ENCODE assay signal across 1 cellular context in the genomic region with DNA sequence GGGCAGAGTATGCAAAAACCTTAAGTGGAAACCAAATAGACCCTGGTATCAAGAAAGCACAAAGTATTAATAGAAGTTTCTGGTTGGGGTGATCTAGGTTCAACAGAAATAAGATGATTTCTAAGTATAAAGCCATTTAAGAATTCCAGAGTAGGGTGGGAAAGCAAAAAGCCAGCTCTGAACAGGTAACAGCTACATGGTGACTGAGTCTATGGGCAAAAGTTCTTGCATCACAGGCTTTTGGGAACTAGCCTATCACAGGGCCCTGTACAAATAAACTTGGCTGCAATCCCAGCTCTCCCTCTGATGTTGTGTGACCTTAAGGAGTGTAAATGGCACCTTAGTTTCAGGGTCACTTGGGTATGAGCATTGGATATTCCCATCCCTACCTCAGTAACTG.
TF ChIP-seq lines count a peak whose summit lies in the region.

No MANE protein-coding gene starts in this region.

TF ChIP-seq in K562, 482 proteins besides CTCF, POLR2A, EP300 and RAD21:
- TF ChIP-seq ZNF23 (CRISPR knock-in tag; IDR thresholded peaks at IDR 0.05) (no peak), FOSL1 (tag; conservative IDR thresholded peaks at IDR 0.05) (0 out of 2 replicates have a peak, but pooled peaks have one; percentile 14), NFIC (IDR thresholded peaks at IDR 0.05) (peak; percentile 57; the same call in 1 of the 2 replicates), CEBPG (CRISPR knock-in tag; IDR thresholded peaks at IDR 0.05) (no peak), CEBPG (tag; conservative IDR thresholded peaks at IDR 0.05 in 1 of 2, IDR thresholded peaks at IDR 0.05 in 1 of 2) (peak in 1 of 2 experiments; percentile 40; a peak in 2 of 4 replicates), NFYB (IDR thresholded peaks at IDR 0.05; ENCODE audit: extremely low read depth, insufficient read length) (peak; percentile 36), CEBPB (tag; IDR thresholded peaks at IDR 0.05) (peak; percentile 78), TCF3 (CRISPR knock-in tag; IDR thresholded peaks at IDR 0.05) (no peak), ESRRA (IDR thresholded peaks at IDR 0.05; ENCODE audit: borderline replicate concordance, low read depth) (0 out of 2 replicates have a peak, but pooled peaks have one; percentile 27), ZNF780A (CRISPR knock-in tag; IDR thresholded peaks at IDR 0.05) (no peak), CBFA2T2 (conservative IDR thresholded peaks at IDR 0.05) (no peak)
- TF ChIP-seq, protein P1, sequence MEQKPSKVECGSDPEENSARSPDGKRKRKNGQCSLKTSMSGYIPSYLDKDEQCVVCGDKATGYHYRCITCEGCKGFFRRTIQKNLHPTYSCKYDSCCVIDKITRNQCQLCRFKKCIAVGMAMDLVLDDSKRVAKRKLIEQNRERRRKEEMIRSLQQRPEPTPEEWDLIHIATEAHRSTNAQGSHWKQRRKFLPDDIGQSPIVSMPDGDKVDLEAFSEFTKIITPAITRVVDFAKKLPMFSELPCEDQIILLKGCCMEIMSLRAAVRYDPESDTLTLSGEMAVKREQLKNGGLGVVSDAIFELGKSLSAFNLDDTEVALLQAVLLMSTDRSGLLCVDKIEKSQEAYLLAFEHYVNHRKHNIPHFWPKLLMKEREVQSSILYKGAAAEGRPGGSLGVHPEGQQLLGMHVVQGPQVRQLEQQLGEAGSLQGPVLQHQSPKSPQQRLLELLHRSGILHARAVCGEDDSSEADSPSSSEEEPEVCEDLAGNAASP (IDR thresholded peaks at IDR 0.05): no peak
- TF ChIP-seq, protein P2, sequence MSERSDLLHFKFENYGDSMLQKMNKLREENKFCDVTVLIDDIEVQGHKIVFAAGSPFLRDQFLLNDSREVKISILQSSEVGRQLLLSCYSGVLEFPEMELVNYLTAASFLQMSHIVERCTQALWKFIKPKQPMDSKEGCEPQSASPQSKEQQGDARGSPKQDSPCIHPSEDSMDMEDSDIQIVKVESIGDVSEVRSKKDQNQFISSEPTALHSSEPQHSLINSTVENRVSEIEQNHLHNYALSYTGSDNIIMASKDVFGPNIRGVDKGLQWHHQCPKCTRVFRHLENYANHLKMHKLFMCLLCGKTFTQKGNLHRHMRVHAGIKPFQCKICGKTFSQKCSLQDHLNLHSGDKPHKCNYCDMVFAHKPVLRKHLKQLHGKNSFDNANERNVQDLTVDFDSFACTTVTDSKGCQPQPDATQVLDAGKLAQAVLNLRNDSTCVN (CRISPR knock-in tag; IDR thresholded peaks at IDR 0.05): no peak
- TF ChIP-seq, protein P3, sequence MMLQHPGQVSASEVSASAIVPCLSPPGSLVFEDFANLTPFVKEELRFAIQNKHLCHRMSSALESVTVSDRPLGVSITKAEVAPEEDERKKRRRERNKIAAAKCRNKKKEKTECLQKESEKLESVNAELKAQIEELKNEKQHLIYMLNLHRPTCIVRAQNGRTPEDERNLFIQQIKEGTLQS (IDR thresholded peaks at IDR 0.05): peak; percentile 51
- TF ChIP-seq, protein P3 (CRISPR knock-in tag; conservative IDR thresholded peaks at IDR 0.05): no peak
TF ChIP-seq in K562: peak in this region for 7.
